17 cellular contexts compared by ENCODE assay signal in the genomic region with DNA sequence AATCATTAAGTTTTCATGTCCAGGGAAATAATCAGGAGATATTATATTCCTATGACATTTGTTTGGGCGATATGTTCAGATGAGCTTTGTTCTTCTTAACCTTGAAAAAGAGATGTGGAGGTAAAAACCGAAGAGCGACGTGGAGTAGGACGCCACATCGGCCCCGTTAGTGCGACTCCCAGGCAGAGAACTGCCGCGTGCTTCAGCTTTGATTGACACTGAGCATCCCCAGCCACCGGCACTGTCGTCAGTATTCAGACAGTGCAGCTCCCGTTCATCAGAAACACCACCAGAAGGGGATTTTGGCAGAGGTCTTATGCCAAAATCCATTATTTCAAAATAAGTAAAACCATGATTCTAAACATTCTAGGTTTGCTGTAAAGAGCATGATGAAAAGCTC.
DNase-seq lines count a peak whose midpoint lies in the region; ATAC-seq and TF ChIP-seq lines count a peak whose summit lies in the region.
"Had no signal": no experiment of that assay in that cellular context is flagged by ENCODE, and none has a peak within 500 bp of the region (broad histone marks: within the 10 kb centered on the region; RNA-seq: fewer than 3 reads in every experiment).

No MANE protein-coding gene starts in this region.

- peaks cover 0 to 51% of the 10 kb centered on the region in 2 donors for H3K4me1 ChIP-seq in right atrium auricular region
- H3K4me1 ChIP-seq in psoas muscle: peaks cover 44% of the 10 kb centered on the region
- H3K4me1 ChIP-seq in PC-3 (ENCODE audit: insufficient read depth, low read length): no peaks in the 10 kb centered on the region
- H3K4me1 ChIP-seq in Karpas-422 (ENCODE audit: low read length): peaks cover 7% of the 10 kb centered on the region

- POLR2A ChIA-PET in HEK293T (lab: Yijun Ruan, JAX): interaction anchor here (0.6 kb wide), 1 partner anchor 114 kb away, joined by 3 read pairs; no protein-coding TSS in a partner anchor
- POLR2A ChIA-PET in PC-3 (lab: Charles Lee; ENCODE audit: unreplicated experiment): no interaction called here

- no peaks in the 10 kb centered on the region for H3K27me3 Mint-ChIP-seq in brain
- H3K27me3 Mint-ChIP-seq: B cell had no signal

- H3K4me2 ChIP-seq in PC-3 (ENCODE audit: low read length) (no peak overlapping the region), Karpas-422 (ENCODE audit: low read depth, low read length, poor library complexity, severe bottlenecking) (no peak overlapping the region)

- H3K27me3 ChIP-seq in right atrium auricular region (no peaks in the 10 kb centered on the region), psoas muscle (ENCODE audit: insufficient read depth in 3 of 3, low read length in 2 of 3) (no peaks in the 10 kb centered on the region), PC-3 (ENCODE audit: low read length) (no peaks in the 10 kb centered on the region), Karpas-422 (ENCODE audit: low read length) (no peaks in the 10 kb centered on the region)

- H3K9ac ChIP-seq in PC-3 (ENCODE audit: low read length) (no peak overlapping the region), Karpas-422 (ENCODE audit: low read length) (no peak overlapping the region)

- H3F3A ChIP-seq in PC-3 (ENCODE audit: low read length, unreplicated experiment): no peaks in the 10 kb centered on the region

- no peaks in the 10 kb centered on the region for H3K36me3 ChIP-seq in right atrium auricular region
- H3K36me3 ChIP-seq in psoas muscle (ENCODE audit: insufficient read depth in 1 of 2, low read depth in 1 of 2): no peaks in the 10 kb centered on the region
- H3K36me3 ChIP-seq in PC-3 (ENCODE audit: low read depth, low read length): no peaks in the 10 kb centered on the region; the same call in none of the 2 replicates
- no peaks in the 10 kb centered on the region for H3K36me3 ChIP-seq in Karpas-422 (ENCODE audit: insufficient read depth, low read length)

- H3K9me3 ChIP-seq in right atrium auricular region (no peaks in the 10 kb centered on the region), psoas muscle (no peaks in the 10 kb centered on the region), PC-3 (ENCODE audit: low read length) (no peaks in the 10 kb centered on the region), Karpas-422 (ENCODE audit: low read length) (no peaks in the 10 kb centered on the region)

- H3K79me2 ChIP-seq in PC-3 (ENCODE audit: low read length) (no peaks in the 10 kb centered on the region), Karpas-422 (ENCODE audit: low read length) (peaks cover 48% of the 10 kb centered on the region; the same call in 1 of the 2 replicates)

- peaks cover 11% of the 10 kb centered on the region for H3K36me3 Mint-ChIP-seq in brain

- intact Hi-C loops in Right ventricle myocardium superior (cut with DNase I): no loop called here
- intact Hi-C loops in psoas muscle (cut with DNase I): no loop called here
- intact Hi-C loops in PC-3 (cut with micrococcal nuclease): no loop called here

- peaks cover 44% of the 10 kb centered on the region for H3K4me1 Mint-ChIP-seq in brain

- H3K27ac Mint-ChIP-seq in brain: peak overlapping the region; percentile 6 to 51 (median 35)
- H3K27ac Mint-ChIP-seq: B cell; CD8-positive, alpha-beta T cell had no signal

- H3K4me3 ChIP-seq in right atrium auricular region: no peak overlapping the region
- no peak overlapping the region for H3K4me3 ChIP-seq in psoas muscle
- no peak overlapping the region for H3K4me3 ChIP-seq in PC-3 (ENCODE audit: low read length)
- H3K4me3 ChIP-seq in Karpas-422 (ENCODE audit: low read length): no peak overlapping the region

- WGBS in psoas muscle, 3 donors: 78 to 85% (median 82%) methylated on average over 13 of the region's 13 CpGs

- H3K9me3 Mint-ChIP-seq in brain: peaks cover 0 to 3% (median 0%) of the 10 kb centered on the region in 5 experiments
- H3K9me3 Mint-ChIP-seq: CD8-positive, alpha-beta T cell; H9 had no signal

- CTCF ChIA-PET in HEK293T (lab: Yijun Ruan, JAX) (interaction anchor here (1.2 kb wide), 1 partner anchor 10 kb away, joined by 4 read pairs; no protein-coding TSS in a partner anchor), PC-3 (lab: Charles Lee) (no interaction called here)

- DNase-seq in right atrium auricular region (ENCODE audit: low spot score): no peak
- DNase-seq in Right ventricle myocardium superior: no peak
- no peak for DNase-seq in HEK293T (ENCODE audit: extremely low spot score)
- DNase-seq in psoas muscle: peak in 1 of 2 donors; percentile 16
- DNase-seq in PC-3: no peak
- DNase-seq in Karpas-422: no peak
- DNase-seq: C1 segment of cervical spinal cord; CD8-positive, alpha-beta T cell; COR-L47; DND-41; GDM1; GOT3; H9 had no signal

- ATAC-seq in Right ventricle myocardium superior (ENCODE audit: poor library complexity) (no peak), psoas muscle (no peak), PC-3 (no peak), HG03025 (IDR thresholded peaks at IDR 0.05; ENCODE audit: low FRiP score, unreplicated experiment) (no peak)
- ATAC-seq: CD8-positive, alpha-beta T cell had no signal

- BruUV-seq in PC-3 (replicated peaks; lab: Mats Ljungman, UMichigan): no TSS peak

- H3K27ac ChIP-seq in right atrium auricular region (peak overlapping the region; percentile 88 to 89), psoas muscle (peak overlapping the region; percentile 88), PC-3 (ENCODE audit: low read length) (no peak overlapping the region), Karpas-422 (ENCODE audit: low read length) (no peak overlapping the region)
- H3K27ac ChIP-seq: HL-60 had no signal

- TF ChIP-seq CTCF in right atrium auricular region (IDR thresholded peaks at IDR 0.05) (no peak), brain (conservative IDR thresholded peaks at IDR 0.05) (no peak), psoas muscle (IDR thresholded peaks at IDR 0.05) (no peak), PC-3 (conservative IDR thresholded peaks at IDR 0.05; ENCODE audit: low read depth, low read length) (no peak)

- no peak overlapping the region for H2AFZ ChIP-seq in PC-3 (ENCODE audit: low read length)
- no peak overlapping the region for H2AFZ ChIP-seq in Karpas-422 (ENCODE audit: low read length)

- H4K20me1 ChIP-seq in PC-3 (ENCODE audit: low read length): no peaks in the 10 kb centered on the region
- no peaks in the 10 kb centered on the region; the same call in 1 of the 2 replicates for H4K20me1 ChIP-seq in Karpas-422 (ENCODE audit: insufficient read depth, low read depth, low read length)

- H3K4me3 Mint-ChIP-seq in brain: no peak overlapping the region
- H3K4me3 Mint-ChIP-seq: B cell; CD8-positive, alpha-beta T cell; H9 had no signal

- H3K9me2 ChIP-seq in PC-3 (replicated peaks; ENCODE audit: low read length) (no peaks in the 10 kb centered on the region), Karpas-422 (replicated peaks; ENCODE audit: insufficient read depth, low read length) (no peaks in the 10 kb centered on the region)

TF ChIP-seq in HEK293T, 16 proteins besides CTCF, POLR2A, EP300 and RAD21:
- TF ChIP-seq ELF4 (IDR thresholded peaks at IDR 0.05) (no peak), PKNOX1 (IDR thresholded peaks at IDR 0.05) (0 out of 2 replicates have a peak, but pooled peaks have one; percentile 9), SUZ12 (IDR thresholded peaks at IDR 0.05) (no peak), BHLHE40 (IDR thresholded peaks at IDR 0.05; ENCODE audit: borderline replicate concordance) (no peak), CTBP1 (IDR thresholded peaks at IDR 0.05; ENCODE audit: borderline replicate concordance) (no peak), ZNF384 (IDR thresholded peaks at IDR 0.05) (no peak)

Comparison
In these comparisons a context has a peak if more than half of its experiments do, and no peak if none do; other contexts are left out.
1. H3K27ac ChIP-seq: peak in right atrium auricular region (2 of 2) and psoas muscle (single experiment); none in PC-3 (single experiment) and Karpas-422 (single experiment).